Comparison of ENCODE assay signal across 12 cellular contexts in genomic region chr19:34178276-34178614, GRCh38. TPM values are rescaled to one million over a fixed set of nuclear protein-coding genes. Genes with fewer than 3 reads are reported as not detected.
DNase-seq lines count a peak whose midpoint lies in the region; ATAC-seq, FAIRE-seq and TF ChIP-seq lines count a peak whose summit lies in the region.
"Had no signal": no experiment of that assay in that cellular context is flagged by ENCODE, and none has a peak within 500 bp of the region (broad histone marks: within the 10 kb centered on the region; RNA-seq: fewer than 3 reads in every experiment).

No MANE protein-coding gene starts in this region.

- H3K27ac Mint-ChIP-seq in activated naive CD8-positive, alpha-beta T cell, result peak overlapping the region; percentile 61
- H3K27ac Mint-ChIP-seq in neural progenitor cell, result no peak overlapping the region

- 0 out of 22 replicates have a peak overlapping the region, but pooled peaks of 1 of the 11 experiments have one; percentile 48 for H3K9ac ChIP-seq in BLaER1 treated with 17β-estradiol and CSF1 and Interleukin-3, amounts not matched to agents 10 nM and 100 nM
- H3K9ac ChIP-seq in neural progenitor cell, result no peak overlapping the region

- peaks cover 38 to 81% (median 54%) of the 10 kb centered on the region in 10 experiments for H3K4me1 ChIP-seq in BLaER1 treated with 17β-estradiol and CSF1 and Interleukin-3, amounts not matched to agents 10 nM and 100 nM
- peaks cover 58% of the 10 kb centered on the region for H3K4me1 ChIP-seq in mucosa of descending colon (ENCODE audit: low read depth)
- peaks cover 32% of the 10 kb centered on the region for H3K4me1 ChIP-seq in neural progenitor cell

- H3K27ac ChIP-seq in BLaER1 treated with 17β-estradiol and CSF1 and Interleukin-3, amounts not matched to agents 10 nM and 100 nM, result no peak overlapping the region
- H3K27ac ChIP-seq in neural progenitor cell, result no peak overlapping the region

- H3K27me3 ChIP-seq in BLaER1 treated with 17β-estradiol and CSF1 and Interleukin-3, amounts not matched to agents 10 nM and 100 nM, result no peaks in the 10 kb centered on the region
- no peaks in the 10 kb centered on the region for H3K27me3 ChIP-seq in neural progenitor cell
- H3K27me3 ChIP-seq: MG63 had no signal

- H3K36me3 Mint-ChIP-seq in activated naive CD8-positive, alpha-beta T cell, result peaks cover 5% of the 10 kb centered on the region
- H3K36me3 Mint-ChIP-seq in neural progenitor cell, result peaks cover 30% of the 10 kb centered on the region

- H3K27me3 Mint-ChIP-seq in activated naive CD8-positive, alpha-beta T cell, result no peaks in the 10 kb centered on the region
- H3K27me3 Mint-ChIP-seq in neural progenitor cell (ENCODE audit: insufficient read depth, low read depth), result peaks cover 4% of the 10 kb centered on the region

- peaks cover 100% of the 10 kb centered on the region for H3K79me2 ChIP-seq in neural progenitor cell (ENCODE audit: low read depth)

- H3K9me3 ChIP-seq in BLaER1 treated with 17β-estradiol and CSF1 and Interleukin-3, amounts not matched to agents 10 nM and 100 nM (replicated peaks in 1 of 11), result no peaks in the 10 kb centered on the region
- H3K9me3 ChIP-seq in mucosa of descending colon (no peaks in the 10 kb centered on the region), neural progenitor cell (ENCODE audit: low read depth) (no peaks in the 10 kb centered on the region)
- H3K9me3 ChIP-seq: MG63 had no signal

- TF ChIP-seq CTCF in mucosa of descending colon (IDR thresholded peaks at IDR 0.05) (no peak), neural progenitor cell (IDR thresholded peaks at IDR 0.05) (no peak)

- peaks cover 87% of the 10 kb centered on the region for H3K4me1 Mint-ChIP-seq in activated naive CD8-positive, alpha-beta T cell (ENCODE audit: low read depth)
- H3K4me1 Mint-ChIP-seq in neural progenitor cell, result peaks cover 42% of the 10 kb centered on the region

- peak overlapping the region; percentile 73 for H3K4me3 Mint-ChIP-seq in activated naive CD8-positive, alpha-beta T cell
- no peak overlapping the region for H3K4me3 Mint-ChIP-seq in neural progenitor cell

- peaks cover 18 to 92% (median 65%) of the 10 kb centered on the region in 11 experiments; a peak in 21 of 22 replicates for H3K36me3 ChIP-seq in BLaER1 treated with 17β-estradiol and CSF1 and Interleukin-3, amounts not matched to agents 10 nM and 100 nM
- H3K36me3 ChIP-seq in mucosa of descending colon (ENCODE audit: low read depth) (no peaks in the 10 kb centered on the region), neural progenitor cell (peaks cover 12% of the 10 kb centered on the region)

- ATAC-seq in mucosa of descending colon (peak; percentile 47), GM18909 (IDR thresholded peaks at IDR 0.05; ENCODE audit: poor library complexity, unreplicated experiment) (no peak)

- no peak overlapping the region for H2AFZ ChIP-seq in neural progenitor cell (replicated peaks)

- peak; percentile 58 for FAIRE-seq in GM18507 (lab: Jason Lieb, UNC)

- H3F3A ChIP-seq in neural progenitor cell (ENCODE audit: low read depth), result peaks cover 14% of the 10 kb centered on the region

- no peak overlapping the region for H3K4me3 ChIP-seq in BLaER1 treated with 17β-estradiol and CSF1 and Interleukin-3, amounts not matched to agents 10 nM and 100 nM
- H3K4me3 ChIP-seq in mucosa of descending colon (no peak overlapping the region), neural progenitor cell (no peak overlapping the region)
- H3K4me3 ChIP-seq: MG63 had no signal

- H3K9me3 Mint-ChIP-seq in activated naive CD8-positive, alpha-beta T cell (ENCODE audit: low read depth), result no peaks in the 10 kb centered on the region
- no peaks in the 10 kb centered on the region for H3K9me3 Mint-ChIP-seq in neural progenitor cell

- H4K20me1 ChIP-seq in BLaER1 treated with 17β-estradiol and CSF1 and Interleukin-3, amounts not matched to agents 10 nM and 100 nM, result peaks cover 98 to 100% (median 100%) of the 10 kb centered on the region in 11 experiments
- peaks cover 100% of the 10 kb centered on the region for H4K20me1 ChIP-seq in neural progenitor cell (ENCODE audit: low read depth)

- intact Hi-C loops in mucosa of descending colon (cut with DNase I, micrococcal nuclease), result no loop called here

- peak overlapping the region in 10 of 11 experiments; percentile 5 to 95 (median 42); a peak in 11 of 22 replicates for H3K4me2 ChIP-seq in BLaER1 treated with 17β-estradiol and CSF1 and Interleukin-3, amounts not matched to agents 10 nM and 100 nM
- H3K4me2 ChIP-seq in neural progenitor cell, result no peak overlapping the region

- DNase-seq in GM18507 (ENCODE audit: extremely low spot score, insufficient read length, low read depth) (no peak), mucosa of descending colon (no peak), SW 1271 (lab: John Stamatoyannopoulos, UW) (no peak), neural progenitor cell (ENCODE audit: low spot score) (no peak), erythroblast (lab: John Stamatoyannopoulos, UW) (no peak)
- DNase-seq: activated CD4-positive, alpha-beta T cell treated with anti-CD3 and anti-CD28 coated beads, Interleukin-2, amount 50 U/mL, for 48 hours; MG63; NCI-H510A; SHP77 treated with DMSO at 0.1 percent for 48 hours had no signal

- no peak for TF ChIP-seq POLR2A in erythroblast (IDR thresholded peaks at IDR 0.05; ENCODE audit: low read length)

RNA-seq across cellular contexts. Expression of gene LSM14A, which starts 5.9 kb away (rescaled TPM):
- 100 to 1,000 TPM in 1 of 3 donors, 10 to 100 TPM in 2; 72.5 to 111 (median 85.6) TPM for total RNA-seq in mucosa of descending colon
- 152 and 157 TPM in 2 replicates for total RNA-seq in neural progenitor cell (ENCODE audit: low replicate concordance)
